Comparison of ENCODE assay signal across 1 cellular context in the genomic region with DNA sequence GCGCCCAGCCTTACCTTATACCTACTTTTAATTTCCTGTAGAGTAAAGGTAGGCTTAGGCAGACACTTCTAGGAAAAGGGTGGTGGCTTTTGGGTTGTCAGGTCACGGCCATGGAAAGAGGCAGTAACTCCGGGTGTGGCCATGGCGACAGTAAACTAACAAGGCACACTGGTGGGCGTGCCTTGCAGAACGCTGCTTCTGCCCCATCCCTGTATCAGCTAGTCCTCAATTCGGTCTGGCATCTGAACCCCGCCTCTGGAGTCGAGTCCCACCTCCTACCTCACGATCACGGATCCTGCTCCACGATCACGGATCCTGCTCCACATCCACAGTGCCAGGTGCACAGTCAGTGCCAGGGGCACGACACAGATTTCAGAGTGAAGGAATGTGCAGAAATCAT.
TF ChIP-seq lines count a peak whose summit lies in the region.

No MANE protein-coding gene starts in this region.

TF ChIP-seq in IMR-90, 13 proteins besides CTCF, POLR2A, EP300 and RAD21:
- TF ChIP-seq RFX5 (IDR thresholded peaks at IDR 0.05; ENCODE audit: low read depth, low read length) (no peak), FOS (IDR thresholded peaks at IDR 0.05; ENCODE audit: low read depth, low read length) (no peak), CHD1 (IDR thresholded peaks at IDR 0.05; ENCODE audit: low read depth, low read length) (no peak), NFE2L2 (IDR thresholded peaks at IDR 0.05; ENCODE audit: low read depth, low read length) (no peak), SMC3 (IDR thresholded peaks at IDR 0.05; ENCODE audit: low read depth, low read length) (no peak), BHLHE40 (IDR thresholded peaks at IDR 0.05; ENCODE audit: low read depth, low read length) (no peak)
